9 cellular contexts compared by ENCODE assay signal in genomic region chr16:67673712-67674580, GRCh38. TPM values are rescaled to one million over a fixed set of nuclear protein-coding genes. Genes with fewer than 3 reads are reported as not detected.
A peak's percentile ranks its signal among the peaks of the same experiment; 100 is the strongest.
DNase-seq lines count a peak whose midpoint lies in the region; ATAC-seq lines count a peak whose summit lies in the region.
"Had no signal": no experiment of that assay in that cellular context is flagged by ENCODE, and none has a peak within 500 bp of the region (broad histone marks: within the 10 kb centered on the region; RNA-seq: fewer than 3 reads in every experiment).

No MANE protein-coding gene starts in this region.

- no peaks in the 10 kb centered on the region for H3K27me3 Mint-ChIP-seq in activated naive CD4-positive, alpha-beta T cell treated with anti-CD3 and anti-CD28 coated beads for 36 hours (ENCODE audit: low read depth)
- H3K27me3 Mint-ChIP-seq: central memory CD8-positive, alpha-beta T cell had no signal

- H3K4me3 Mint-ChIP-seq in activated naive CD4-positive, alpha-beta T cell treated with anti-CD3 and anti-CD28 coated beads for 36 hours = no peak overlapping the region
- H3K4me3 Mint-ChIP-seq: central memory CD8-positive, alpha-beta T cell had no signal

- CTCF ChIA-PET in activated naive CD4-positive, alpha-beta T cell treated with anti-CD3 and anti-CD28 coated beads for 36 hours (lab: Charles Lee) = interaction anchor here (0.8 to 1.5 kb wide), 5 partner anchors 10 to 180 kb away, joined by 3 to 5 read pairs (median 3); no protein-coding TSS in a partner anchor

- H3K27ac Mint-ChIP-seq in activated naive CD4-positive, alpha-beta T cell treated with anti-CD3 and anti-CD28 coated beads for 36 hours = no peak overlapping the region

- intact Hi-C loops in activated naive CD4-positive, alpha-beta T cell treated with anti-CD3 and anti-CD28 coated beads for 36 hours (cut with micrococcal nuclease) = loop anchor here (2.0 kb wide), 1 partner anchor 245 kb away; no protein-coding TSS in a partner anchor

- DNase-seq in AML-193 (lab: John Stamatoyannopoulos, UW) = peak; percentile 21 to 34
- peak; percentile 69 to 71 for DNase-seq in Kasumi-1 (lab: John Stamatoyannopoulos, UW)
- peak; percentile 77 for DNase-seq in cerebellum (ENCODE audit: low spot score)
- peak; percentile 20 for DNase-seq in midbrain (lab: John Stamatoyannopoulos, UW)
- DNase-seq in activated CD4-positive, alpha-beta T cell treated with anti-CD3 and anti-CD28 coated beads for 4 hours = no peak
- DNase-seq in activated naive CD4-positive, alpha-beta T cell treated with anti-CD3 and anti-CD28 coated beads for 36 hours = no peak
- DNase-seq in NK-92 treated with Interleukin-12 subunit alpha and Interleukin-12 subunit beta, amount 100 ng/mL, for 24 hours (lab: John Stamatoyannopoulos, UW) = no peak

- H3K4me1 Mint-ChIP-seq in activated naive CD4-positive, alpha-beta T cell treated with anti-CD3 and anti-CD28 coated beads for 36 hours (ENCODE audit: low read depth) = no peaks in the 10 kb centered on the region
- H3K4me1 Mint-ChIP-seq: central memory CD8-positive, alpha-beta T cell had no signal

- ATAC-seq in HG02852 (IDR thresholded peaks at IDR 0.05; ENCODE audit: unreplicated experiment) = no peak

- no peaks in the 10 kb centered on the region for H3K9me3 Mint-ChIP-seq in activated naive CD4-positive, alpha-beta T cell treated with anti-CD3 and anti-CD28 coated beads for 36 hours
- H3K9me3 Mint-ChIP-seq: central memory CD8-positive, alpha-beta T cell had no signal

- no peaks in the 10 kb centered on the region for H3K36me3 Mint-ChIP-seq in activated naive CD4-positive, alpha-beta T cell treated with anti-CD3 and anti-CD28 coated beads for 36 hours (ENCODE audit: low read depth)

RNA-seq across cellular contexts. Expression of gene C16orf86, which starts 7.3 kb away (rescaled TPM):
- total RNA-seq in cerebellum = 1.4 TPM
- 1 to 10 TPM; 3.2 to 3.6 TPM for total RNA-seq in activated naive CD4-positive, alpha-beta T cell treated with anti-CD3 and anti-CD28 coated beads for 36 hours

RNA-seq across cellular contexts. Expression of gene ENKD1, which starts 7.4 kb away (rescaled TPM):
- total RNA-seq in cerebellum = 10.1 TPM
- 1 to 10 TPM; 6.7 to 7.3 TPM for total RNA-seq in activated naive CD4-positive, alpha-beta T cell treated with anti-CD3 and anti-CD28 coated beads for 36 hours

RNA-seq across cellular contexts. Expression of gene PARD6A, which starts 13.2 kb away (rescaled TPM):
- 8.6 TPM for total RNA-seq in cerebellum
- total RNA-seq in activated naive CD4-positive, alpha-beta T cell treated with anti-CD3 and anti-CD28 coated beads for 36 hours = 1 to 10 TPM; 7.3 to 8.4 TPM

RNA-seq across cellular contexts. Expression of gene ACD, which starts 13.9 kb away (rescaled TPM):
- 17.7 TPM for total RNA-seq in cerebellum
- total RNA-seq in activated naive CD4-positive, alpha-beta T cell treated with anti-CD3 and anti-CD28 coated beads for 36 hours = 10 to 100 TPM; 49.2 to 54.9 TPM

RNA-seq across cellular contexts. Expression of gene CARMIL2, which starts 29.0 kb away (rescaled TPM):
- total RNA-seq in cerebellum = 1.3 TPM
- 100 to 1,000 TPM; 123 to 130 TPM for total RNA-seq in activated naive CD4-positive, alpha-beta T cell treated with anti-CD3 and anti-CD28 coated beads for 36 hours

Comparison
In these comparisons a context has a peak if more than half of its experiments do, and no peak if none do; other contexts are left out.
1. DNase-seq: peak in AML-193 (2 of 2), Kasumi-1 (2 of 2), cerebellum (single experiment) and midbrain (single experiment); none in activated CD4-positive, alpha-beta T cell treated with anti-CD3 and anti-CD28 coated beads for 4 hours (0 of 2), activated naive CD4-positive, alpha-beta T cell treated with anti-CD3 and anti-CD28 coated beads for 36 hours (single experiment) and NK-92 treated with Interleukin-12 subunit alpha and Interleukin-12 subunit beta, amount 100 ng/mL, for 24 hours (single experiment).